Comparison of ENCODE assay signal across 8 cellular contexts in genomic region chr7:100602889-100603696, GRCh38. TPM values are rescaled to one million over a fixed set of nuclear protein-coding genes. Genes with fewer than 3 reads are reported as not detected.
DNase-seq lines count a peak whose midpoint lies in the region; ATAC-seq and TF ChIP-seq lines count a peak whose summit lies in the region.

No MANE protein-coding gene starts in this region.

- DNase-seq in EH (ENCODE audit: low read depth) (peak; percentile 95), RWPE1 (ENCODE audit: low spot score) (no peak), fibroblast of pulmonary artery (ENCODE audit: low read depth) (peak; percentile 73), posterior vena cava (ENCODE audit: low spot score) (peak; percentile 88), NCI-H1105 (lab: John Stamatoyannopoulos, UW) (no peak), inferior parietal cortex (ENCODE audit: extremely low spot score) (no peak)
- no peak for DNase-seq in stimulated activated CD4-positive, alpha-beta T cell treated with anti-CD3 and anti-CD28 coated beads, Interleukin-2, amount 100 ng/mL, for 48 hours

- CTCF ChIA-PET in RWPE1 (lab: Yijun Ruan, JAX), result interaction anchor here (1.1 kb wide), 1 partner anchor 39 kb away, joined by 3 read pairs; no protein-coding TSS in a partner anchor

- no peak for ATAC-seq in HG03565 (IDR thresholded peaks at IDR 0.05; ENCODE audit: unreplicated experiment)

- no peak for TF ChIP-seq CTCF in RWPE1 (conservative IDR thresholded peaks at IDR 0.05; ENCODE audit: low read depth)
- TF ChIP-seq CTCF in fibroblast of pulmonary artery (IDR thresholded peaks at IDR 0.05; ENCODE audit: low read length, missing control alignments), result no peak

- POLR2A ChIA-PET in RWPE1 (lab: Yijun Ruan, JAX; ENCODE audit: low non-redundant PET), result interaction anchor here (1.2 kb wide), 1 partner anchor 17 kb away, joined by 3 read pairs; the partner anchor contains the start of gene FBXO24

- H3K27ac ChIP-seq in RWPE1, result peak overlapping the region; percentile 78

- intact Hi-C loops in posterior vena cava (cut with DNase I), result loop anchor here in 1 of 2 donors (5.0 kb wide), 1 partner anchor 89 kb away; the partner anchor contains the start of gene GIGYF1

- H3K4me3 ChIP-seq in fibroblast of pulmonary artery (replicated peaks; ENCODE audit: low read depth, low read length), result peak overlapping the region; percentile 62

RNA-seq across cellular contexts. Expression of gene PCOLCE, which starts 0.9 kb away (rescaled TPM):
- total RNA-seq in posterior vena cava, result 100 to 1,000 TPM in 1 of 2 donors, 10 to 100 TPM in 1; 79.5 to 230 TPM

RNA-seq across cellular contexts. Expression of gene MOSPD3, which starts 9.2 kb away (rescaled TPM):
- total RNA-seq in posterior vena cava, result 10 to 100 TPM; 10.8 to 16.3 TPM

RNA-seq across cellular contexts. Expression of gene FBXO24, which starts 17.0 kb away (rescaled TPM):
- total RNA-seq in posterior vena cava, result under 1 TPM; 0.14 to 0.51 TPM

RNA-seq across cellular contexts. Expression of gene LRCH4, which starts 17.2 kb away (rescaled TPM):
- total RNA-seq in posterior vena cava, result 10 to 100 TPM; 28.5 to 30.7 TPM

RNA-seq across cellular contexts. Expression of gene SAP25, which starts 29.4 kb away (rescaled TPM):
- total RNA-seq in posterior vena cava, result 1 to 10 TPM; 2.8 to 5.0 TPM

Comparison
In these comparisons a context has a peak if more than half of its experiments do, and no peak if none do; other contexts are left out.
1. DNase-seq: peak in EH (single experiment), fibroblast of pulmonary artery (single experiment) and posterior vena cava (single experiment); none in RWPE1 (single experiment), NCI-H1105 (single experiment), inferior parietal cortex (single experiment) and stimulated activated CD4-positive, alpha-beta T cell treated with anti-CD3 and anti-CD28 coated beads, Interleukin-2, amount 100 ng/mL, for 48 hours (0 of 2).